ENCODE assay signal across 8 cellular contexts in the genomic region with DNA sequence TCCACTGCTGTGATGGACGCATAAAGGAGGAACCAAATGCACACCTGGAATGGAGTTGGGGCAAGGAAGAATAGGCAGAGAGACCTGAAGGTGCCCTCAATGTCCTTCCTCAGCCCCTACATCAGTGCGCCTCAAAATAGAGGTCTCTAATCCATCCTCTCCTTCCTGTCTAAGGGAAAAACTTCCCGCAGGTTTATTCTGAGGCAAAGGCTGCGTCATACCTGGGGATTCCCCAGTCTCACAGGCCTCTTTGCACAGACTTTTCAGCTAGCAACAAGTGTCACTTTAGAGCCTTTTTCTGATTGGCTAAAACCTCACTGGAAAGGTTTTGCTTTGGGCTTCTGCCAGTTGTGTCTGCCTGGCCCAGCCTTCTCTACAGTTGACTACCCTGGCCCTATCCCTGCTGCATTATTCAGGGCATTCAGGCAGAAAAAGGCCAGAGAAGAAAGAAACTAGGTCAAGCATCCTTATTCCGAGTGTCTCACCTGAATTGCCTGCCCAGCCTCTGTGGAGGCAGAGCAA. TPM values are rescaled to one million over a fixed set of nuclear protein-coding genes. Genes with fewer than 3 reads are reported as not detected.
DNase-seq lines count a peak whose midpoint lies in the region; ATAC-seq and TF ChIP-seq lines count a peak whose summit lies in the region.

No MANE protein-coding gene starts in this region.

- TF ChIP-seq POLR2A in heart left ventricle (IDR thresholded peaks at IDR 0.05), result no peak
- TF ChIP-seq POLR2A in vagina (IDR thresholded peaks at IDR 0.05), result no peak

- H3K27ac Mint-ChIP-seq in activated CD4-positive, alpha-beta memory T cell treated with anti-CD3 and anti-CD28 coated beads for 36 hours, result no peak overlapping the region

- H3K27me3 ChIP-seq in heart left ventricle (peaks cover 0 to 12% (median 0%) of the 10 kb centered on the region in 9 donors), vagina (no peaks in the 10 kb centered on the region)

- H3K36me3 Mint-ChIP-seq in activated CD4-positive, alpha-beta memory T cell treated with anti-CD3 and anti-CD28 coated beads for 36 hours, result peaks cover 4% of the 10 kb centered on the region

- whole genome bisulfite sequencing in heart left ventricle, 4 donors, result 38 to 48% (median 42%) methylated on average over 4 to 5 of the region's 5 CpGs

- peaks cover 6% of the 10 kb centered on the region for H3K9me3 Mint-ChIP-seq in activated CD4-positive, alpha-beta memory T cell treated with anti-CD3 and anti-CD28 coated beads for 36 hours

- H3K27me3 Mint-ChIP-seq in activated CD4-positive, alpha-beta memory T cell treated with anti-CD3 and anti-CD28 coated beads for 36 hours, result peaks cover 24% of the 10 kb centered on the region

- intact Hi-C loops in activated CD4-positive, alpha-beta memory T cell treated with anti-CD3 and anti-CD28 coated beads for 36 hours (cut with micrococcal nuclease), result loop anchor here (1.0 to 2.0 kb wide), 2 partner anchors 17 to 45 kb away; no protein-coding TSS in a partner anchor
- intact Hi-C loops in heart left ventricle (cut with DNase I) (loop anchor here in 1 of 10 donors (5.0 kb wide), 1 partner anchor 81 kb away; a partner anchor contains a TSS), vagina (cut with DNase I) (no loop called here)

- H3K4me3 ChIP-seq in heart left ventricle (no peak overlapping the region), vagina (no peak overlapping the region)

- CTCF ChIA-PET in activated CD4-positive, alpha-beta memory T cell treated with anti-CD3 and anti-CD28 coated beads for 36 hours (lab: Charles Lee), result no interaction called here

- ATAC-seq in GM19452 (IDR thresholded peaks at IDR 0.05; ENCODE audit: unreplicated experiment), result peak; percentile 51
- peak; percentile 63 for ATAC-seq in HG03442 (IDR thresholded peaks at IDR 0.05; ENCODE audit: unreplicated experiment)
- peak; percentile 60 to 90 (median 80) for ATAC-seq in heart left ventricle

- peak overlapping the region in 7 of 12 donors; percentile 17 to 76 (median 57) for H3K27ac ChIP-seq in heart left ventricle
- H3K27ac ChIP-seq in vagina, result no peak overlapping the region

- H3K9me3 ChIP-seq in heart left ventricle (no peaks in the 10 kb centered on the region), vagina (no peaks in the 10 kb centered on the region)

- POLR2A ChIA-PET in activated CD4-positive, alpha-beta memory T cell treated with anti-CD3 and anti-CD28 coated beads for 36 hours (lab: Charles Lee), result no interaction called here

- no peak for TF ChIP-seq CTCF in heart left ventricle (IDR thresholded peaks at IDR 0.05)
- no peak for TF ChIP-seq CTCF in vagina (IDR thresholded peaks at IDR 0.05)

- H3K4me1 ChIP-seq in heart left ventricle (peaks cover 0 to 10% (median 0%) of the 10 kb centered on the region in 12 donors), vagina (no peaks in the 10 kb centered on the region)

- H3K36me3 ChIP-seq in heart left ventricle (no peaks in the 10 kb centered on the region), vagina (no peaks in the 10 kb centered on the region)

- H3K4me3 Mint-ChIP-seq in activated CD4-positive, alpha-beta memory T cell treated with anti-CD3 and anti-CD28 coated beads for 36 hours, result no peak overlapping the region

- peaks cover 45% of the 10 kb centered on the region for H3K4me1 Mint-ChIP-seq in activated CD4-positive, alpha-beta memory T cell treated with anti-CD3 and anti-CD28 coated beads for 36 hours (ENCODE audit: low read depth)

- DNase-seq in DMS53 treated with DMSO at 0.1 percent for 48 hours (lab: John Stamatoyannopoulos, UW; ENCODE audit: unreplicated experiment) (peak; percentile 74), heart left ventricle (peak in 4 of 5 donors; percentile 34 to 71 (median 50)), vagina (ENCODE audit: extremely low spot score in 2 of 2) (no peak), retina (no peak)
- peak; percentile 73 for DNase-seq in activated CD4-positive, alpha-beta memory T cell treated with anti-CD3 and anti-CD28 coated beads for 36 hours
- peak; percentile 13 to 50 for DNase-seq in stimulated activated CD4-positive, alpha-beta T cell treated with anti-CD3 and anti-CD28 coated beads, Interleukin-4, amount 100 ng/mL, for 4 hours

RNA-seq across cellular contexts. Expression of a gene that starts 1.8 kb away (rescaled TPM):
- 10 to 100 TPM in 1 of 2 experiments, 1 to 10 TPM in 1; 9.7 to 10.1 TPM for total RNA-seq in activated CD4-positive, alpha-beta memory T cell treated with anti-CD3 and anti-CD28 coated beads for 36 hours
- total RNA-seq in heart left ventricle (10 to 100 TPM in 6 of 9 donors, 1 to 10 TPM in 2, under 1 TPM in 1; 0.38 to 86.5 (median 14.9) TPM), vagina (3.2 TPM)
- 10 to 100 TPM; 15.4 to 28.9 TPM for polyA plus RNA-seq in heart left ventricle

RNA-seq across cellular contexts. Expression of a gene that starts 31.1 kb away (rescaled TPM):
- total RNA-seq in activated CD4-positive, alpha-beta memory T cell treated with anti-CD3 and anti-CD28 coated beads for 36 hours, result 1 to 10 TPM in 1 of 2 experiments, under 1 TPM in 1; 0.97 to 1.4 TPM
- total RNA-seq in heart left ventricle, result 100 to 1,000 TPM in 1 of 9 donors, 10 to 100 TPM in 5, 1 to 10 TPM in 2, not detected in 1; 1.2 to 154 (median 14.1) TPM
- polyA plus RNA-seq in heart left ventricle, result 1 to 10 TPM; 5.3 to 8.7 TPM
- 7.4 TPM for total RNA-seq in vagina

Comparison
In these comparisons a context has a peak if more than half of its experiments do, and no peak if none do; other contexts are left out.
1. DNase-seq: peak in DMS53 treated with DMSO at 0.1 percent for 48 hours (single experiment), activated CD4-positive, alpha-beta memory T cell treated with anti-CD3 and anti-CD28 coated beads for 36 hours (single experiment), heart left ventricle (4 of 5) and stimulated activated CD4-positive, alpha-beta T cell treated with anti-CD3 and anti-CD28 coated beads, Interleukin-4, amount 100 ng/mL, for 4 hours (2 of 2); none in vagina (0 of 2) and retina (single experiment).
2. Peak in every context shown above with its lines, with median percentiles within 50 percentile points of each other: ATAC-seq.